Comparison of ENCODE assay signal across 17 cellular contexts in genomic region chr9:132116583-132116982, GRCh38.
A peak's percentile ranks its signal among the peaks of the same experiment; 100 is the strongest.
DNase-seq lines count a peak whose midpoint lies in the region; TF ChIP-seq lines count a peak whose summit lies in the region.
"Had no signal": no experiment of that assay in that cellular context is flagged by ENCODE, and none has a peak within 500 bp of the region (broad histone marks: within the 10 kb centered on the region; RNA-seq: fewer than 3 reads in every experiment).

No MANE protein-coding gene starts in this region.

- DNase-seq in NCI-H1105 (lab: John Stamatoyannopoulos, UW) (peak; percentile 68), NCI-H146 (lab: John Stamatoyannopoulos, UW) (peak; percentile 13), NCI-H774 (lab: John Stamatoyannopoulos, UW) (peak; percentile 14), epithelial cell of esophagus (ENCODE audit: low read depth) (peak; percentile 53), NCI-H2196 (lab: John Stamatoyannopoulos, UW; ENCODE audit: unreplicated experiment) (no peak), T-helper 1 cell (no peak), NK-92 (lab: John Stamatoyannopoulos, UW; ENCODE audit: unreplicated experiment) (no peak)
- no peak for DNase-seq in effector memory CD4-positive, alpha-beta T cell
- DNase-seq: ACHN; BE2C; C1 segment of cervical spinal cord; CD4-positive, CD25-positive, alpha-beta regulatory T cell; CD8-positive, alpha-beta memory T cell; COR-L47; DMS79 treated with DMSO at 0.1 percent for 48 hours; GF-D8 had no signal

- no peaks in the 10 kb centered on the region for H3K36me3 ChIP-seq in effector memory CD4-positive, alpha-beta T cell (ENCODE audit: control insufficient read depth, insufficient read depth, low read length)
- H3K36me3 ChIP-seq: BE2C, HAP-1 had no signal

- TF ChIP-seq CTCF in epithelial cell of esophagus (IDR thresholded peaks at IDR 0.05; ENCODE audit: insufficient read depth, low read depth, low read length, missing control alignments) = no peak

- no peak overlapping the region for H3K27ac ChIP-seq in effector memory CD4-positive, alpha-beta T cell (ENCODE audit: insufficient read depth, low read length, poor library complexity, severe bottlenecking)

- H3K27me3 ChIP-seq in effector memory CD4-positive, alpha-beta T cell (replicated peaks; ENCODE audit: control insufficient read depth, insufficient read depth, low read length, poor library complexity, severe bottlenecking) = no peaks in the 10 kb centered on the region
- H3K27me3 ChIP-seq: BE2C had no signal

- H3K4me3 ChIP-seq in epithelial cell of esophagus (ENCODE audit: low read length) = no peak overlapping the region
- H3K4me3 ChIP-seq in effector memory CD4-positive, alpha-beta T cell (ENCODE audit: insufficient read depth, low read depth, low read length, poor library complexity, severe bottlenecking) = no peak overlapping the region
- H3K4me3 ChIP-seq: HAP-1 had no signal

- no peaks in the 10 kb centered on the region for H3K4me1 ChIP-seq in effector memory CD4-positive, alpha-beta T cell (ENCODE audit: control insufficient read depth, insufficient read depth, low read length, poor library complexity, severe bottlenecking)
- H3K4me1 ChIP-seq: BE2C, HAP-1 had no signal

- H3K9me3 ChIP-seq in effector memory CD4-positive, alpha-beta T cell (ENCODE audit: control insufficient read depth, low read length) = no peaks in the 10 kb centered on the region
- H3K9me3 ChIP-seq: BE2C, HAP-1 had no signal

Comparison
In these comparisons a context has a peak if more than half of its experiments do, and no peak if none do; other contexts are left out.
1. DNase-seq: peak in NCI-H1105 (single experiment), NCI-H146 (single experiment), NCI-H774 (single experiment) and epithelial cell of esophagus (single experiment); none in NCI-H2196 (single experiment), T-helper 1 cell (0 of 5), effector memory CD4-positive, alpha-beta T cell (0 of 3) and NK-92 (single experiment).